Comparison of ENCODE assay signal across 13 cellular contexts in the genomic region with DNA sequence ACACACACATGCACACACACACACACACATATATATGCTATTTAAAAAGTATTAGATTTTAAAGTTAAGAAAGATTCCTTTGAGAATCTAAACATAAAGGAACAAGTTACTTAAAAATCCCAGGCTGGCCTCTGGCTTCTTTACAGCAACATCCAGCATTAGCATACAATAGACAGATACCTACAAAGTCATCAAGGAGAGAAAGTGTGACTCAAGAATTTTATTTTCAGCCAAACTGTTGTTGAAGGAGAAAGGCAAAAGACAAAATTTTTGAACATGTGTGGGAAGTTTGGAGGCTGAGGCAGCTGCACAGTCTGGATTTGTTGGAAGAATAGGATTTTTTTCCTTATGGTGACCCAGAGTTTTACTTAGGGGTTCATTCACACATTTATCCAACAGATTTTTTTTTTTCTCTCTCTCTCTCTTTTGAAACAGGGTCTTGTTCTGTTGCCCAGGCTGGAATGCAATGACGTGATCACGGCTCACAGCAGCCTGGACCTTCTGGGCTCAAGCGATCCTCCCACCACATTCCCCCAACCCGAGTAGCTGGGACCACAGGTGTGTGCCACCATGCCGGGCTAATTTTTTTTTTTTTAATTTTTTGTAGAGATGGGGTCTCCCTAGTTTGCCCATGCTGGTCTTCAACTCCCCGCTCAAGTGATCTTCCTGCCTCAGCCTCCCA. TPM values are rescaled to one million over a fixed set of nuclear protein-coding genes. Genes with fewer than 3 reads are reported as not detected.
"Had no signal": no experiment of that assay in that cellular context is flagged by ENCODE, and none has a peak within 500 bp of the region (broad histone marks: within the 10 kb centered on the region; RNA-seq: fewer than 3 reads in every experiment).

No MANE protein-coding gene starts in this region.

- DNase-seq: activated CD4-positive, alpha-beta T cell treated with anti-CD3 and anti-CD28 coated beads, Interleukin-2, amount 50 U/mL, for 48 hours; activated naive CD4-positive, alpha-beta T cell treated with anti-CD3 and anti-CD28 coated beads for 36 hours; activated naive CD8-positive, alpha-beta T cell treated with anti-CD3 and anti-CD28 coated beads, Interleukin-2, amount 50 U/mL, for 24 hours; gastrocnemius medialis; heart left ventricle; left ventricle myocardium superior; naive thymus-derived CD4-positive, alpha-beta T cell; ovary; sigmoid colon; SK-N-SH; spleen; stimulated activated naive CD4-positive, alpha-beta T cell had no signal

- H3K36me3 ChIP-seq: gastrocnemius medialis, heart left ventricle, ovary, sigmoid colon, spleen, tibial nerve had no signal

- H3K4me2 ChIP-seq: SK-N-SH had no signal

- H3K27me3 ChIP-seq: gastrocnemius medialis, ovary, sigmoid colon, spleen, tibial nerve had no signal

- ATAC-seq: activated naive CD8-positive, alpha-beta T cell treated with anti-CD3 and anti-CD28 coated beads, Interleukin-2, amount 50 U/mL, for 24 hours; gastrocnemius medialis; heart left ventricle; left ventricle myocardium superior; naive thymus-derived CD4-positive, alpha-beta T cell had no signal

- H3K4me1 ChIP-seq: gastrocnemius medialis, sigmoid colon, tibial nerve had no signal

- H3K27ac ChIP-seq: gastrocnemius medialis, heart left ventricle, ovary, sigmoid colon, spleen, tibial nerve had no signal

- H3K9ac ChIP-seq: SK-N-SH had no signal

- H3K4me3 ChIP-seq: gastrocnemius medialis, heart left ventricle, ovary, sigmoid colon, spleen, tibial nerve had no signal

RNA-seq across cellular contexts. Expression of gene SPOCD1, which starts 24.0 kb away (rescaled TPM):
- total RNA-seq: gastrocnemius medialis, left ventricle myocardium superior had no signal
- polyA plus RNA-seq: naive thymus-derived CD4-positive, alpha-beta T cell had no signal
